In the genomic region with DNA sequence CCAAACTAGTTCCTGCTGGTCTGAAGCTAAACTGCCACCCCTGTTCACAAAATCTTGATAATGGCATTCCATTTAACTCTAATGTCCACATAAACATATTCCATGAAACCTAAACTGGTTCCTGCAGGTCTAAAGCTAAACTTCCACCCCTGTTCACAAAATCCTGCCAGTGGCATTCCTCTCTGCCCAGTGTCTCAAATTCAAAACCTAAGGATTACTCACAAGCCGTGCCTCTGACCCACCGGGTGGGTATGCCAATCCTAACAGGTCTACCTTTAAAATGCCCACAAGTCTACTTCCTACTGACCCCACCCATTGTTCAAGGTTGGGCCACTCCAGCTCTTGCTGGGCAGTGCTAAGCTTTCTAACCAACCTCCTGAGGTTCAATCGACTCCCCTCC, we compare ENCODE assay signal across 13 cellular contexts.
DNase-seq lines count a peak whose midpoint lies in the region; ATAC-seq, FAIRE-seq and TF ChIP-seq lines count a peak whose summit lies in the region.
"Had no signal": no experiment of that assay in that cellular context is flagged by ENCODE, and none has a peak within 500 bp of the region (broad histone marks: within the 10 kb centered on the region; RNA-seq: fewer than 3 reads in every experiment).

No MANE protein-coding gene starts in this region.

- TF ChIP-seq EP300 in HepG2 (IDR thresholded peaks at IDR 0.05; ENCODE audit: low read depth in 2 of 2, low read length in 2 of 2) (no peak), HepG2 (CRISPR knock-in tag; IDR thresholded peaks at IDR 0.05; ENCODE audit: borderline replicate concordance) (no peak)

- H3K9me3 Mint-ChIP-seq in nephron progenitor cell (peaks cover 4% of the 10 kb centered on the region), endodermal cell (no peaks in the 10 kb centered on the region)
- H3K9me3 Mint-ChIP-seq in activated T-helper 1 cell treated with anti-CD3 and anti-CD28 coated beads, Interleukin-12 subunit alpha, Interleukin-12 subunit beta, Interleukin-2, Interleukin-4 antibody, amounts not matched to agents 30 ng/mL and 10 ng/mL and 1 ng/mL, durations not matched to agents 14 hours and 24 hours and 36 hours = no peaks in the 10 kb centered on the region
- H3K9me3 Mint-ChIP-seq: activated naive CD8-positive, alpha-beta T cell treated with anti-CD3 and anti-CD28 coated beads for 36 hours had no signal

- peaks cover 95% of the 10 kb centered on the region for H3K4me1 Mint-ChIP-seq in nephron progenitor cell
- peaks cover 48% of the 10 kb centered on the region for H3K4me1 Mint-ChIP-seq in endodermal cell
- no peaks in the 10 kb centered on the region for H3K4me1 Mint-ChIP-seq in activated T-helper 1 cell treated with anti-CD3 and anti-CD28 coated beads, Interleukin-12 subunit alpha, Interleukin-12 subunit beta, Interleukin-2, Interleukin-4 antibody, amounts not matched to agents 30 ng/mL and 10 ng/mL and 1 ng/mL, durations not matched to agents 14 hours and 24 hours and 36 hours (ENCODE audit: low read depth)

- FAIRE-seq in HepG2 (lab: Jason Lieb, UNC) = no peak

- TF ChIP-seq CTCF in liver (IDR thresholded peaks at IDR 0.05; ENCODE audit: low read depth, low read length, missing input control) (no peak), HepG2 (CRISPR knock-in tag; IDR thresholded peaks at IDR 0.05) (no peak), coronary artery (IDR thresholded peaks at IDR 0.05) (no peak), nephron progenitor cell (IDR thresholded peaks at IDR 0.05) (no peak), endodermal cell (conservative IDR thresholded peaks at IDR 0.05) (no peak)

- no peak overlapping the region for H2AFZ ChIP-seq in HepG2 (ENCODE audit: low read length)

- H3K4me3 ChIP-seq in liver (ENCODE audit: low read depth in 1 of 3, low read length in 3 of 3) = no peak overlapping the region
- no peak overlapping the region for H3K4me3 ChIP-seq in HepG2 (replicated peaks in 1 of 3; ENCODE audit: insufficient read depth in 1 of 3, low read depth in 2 of 3, low read length in 3 of 3)
- H3K4me3 ChIP-seq in coronary artery = peak overlapping the region; percentile 17
- H3K4me3 ChIP-seq in endodermal cell (ENCODE audit: low read length) = no peak overlapping the region

- no TSS peak for BruUV-seq in HepG2 (replicated peaks; lab: Mats Ljungman, UMichigan)

- POLR2A ChIA-PET in HepG2 (lab: Yijun Ruan, JAX) = no interaction called here

- H3K4me1 ChIP-seq in liver (ENCODE audit: control insufficient read depth in 4 of 4, insufficient read depth in 4 of 4, low read length in 3 of 4) (peaks cover 16 to 36% (median 27%) of the 10 kb centered on the region in 4 donors), HepG2 (ENCODE audit: insufficient read depth, low read length) (peaks cover 55% of the 10 kb centered on the region), endodermal cell (ENCODE audit: control insufficient read depth, insufficient read depth, low read length) (peaks cover 10% of the 10 kb centered on the region)

- CTCF ChIA-PET in HepG2 (lab: Yijun Ruan, JAX; ENCODE audit: low intra/inter-chr PET ratio, low total read pairs) = no interaction called here

- WGBS in liver = 73% methylated on average over 3 of the region's 3 CpGs
- 99% methylated on average over 3 of the region's 3 CpGs for WGBS in HepG2 (ENCODE audit: low lambda C conversion rate)
- 80 to 93% methylated on average over 1 to 3 of the region's 3 CpGs for WGBS in endodermal cell (ENCODE audit: insufficient coverage in 1 of 2, insufficient read length in 1 of 2), 2 experiments

- H3K36me3 ChIP-seq in liver (ENCODE audit: control insufficient read depth in 4 of 4, insufficient read depth in 3 of 4, low read depth in 1 of 4, low read length in 3 of 4) (no peaks in the 10 kb centered on the region), HepG2 (replicated peaks in 1 of 2; ENCODE audit: control insufficient read depth in 1 of 2, insufficient read depth in 2 of 2, low read length in 2 of 2) (peaks cover 19 to 49% of the 10 kb centered on the region in 2 experiments), endodermal cell (ENCODE audit: control insufficient read depth, insufficient read depth, low read length) (no peaks in the 10 kb centered on the region)

- H3K79me2 ChIP-seq in HepG2 (ENCODE audit: insufficient read depth, low read length) = peaks cover 94% of the 10 kb centered on the region

- H3K9ac ChIP-seq in liver (ENCODE audit: low read depth in 1 of 2, low read length in 2 of 2) (no peak overlapping the region), HepG2 (ENCODE audit: insufficient read depth, low read depth, low read length) (no peak overlapping the region), endodermal cell (ENCODE audit: extremely low read depth, low read length, poor library complexity, severe bottlenecking) (no peak overlapping the region)

- H3K27ac ChIP-seq in liver (ENCODE audit: low read depth in 1 of 2, low read length in 2 of 2) = peak overlapping the region; percentile 18 to 28
- no peak overlapping the region for H3K27ac ChIP-seq in HepG2 (ENCODE audit: extremely low read length, insufficient read depth, low read length)
- H3K27ac ChIP-seq in coronary artery = peak overlapping the region; percentile 66 to 83
- no peak overlapping the region for H3K27ac ChIP-seq in endodermal cell (ENCODE audit: low read depth, low read length)

- no peaks in the 10 kb centered on the region for H3K27me3 ChIP-seq in liver (ENCODE audit: control insufficient read depth in 4 of 4, insufficient read depth in 4 of 4, low read length in 3 of 4)
- H3K27me3 ChIP-seq in HepG2 (ENCODE audit: control insufficient read depth in 1 of 2, insufficient read depth in 2 of 2, low read length in 2 of 2) = no peaks in the 10 kb centered on the region
- no peaks in the 10 kb centered on the region for H3K27me3 ChIP-seq in endodermal cell (ENCODE audit: control insufficient read depth, insufficient read depth, low read length, poor library complexity, severe bottlenecking)

- H4K20me1 ChIP-seq in HepG2 (ENCODE audit: insufficient read depth, low read length) = peaks cover 51% of the 10 kb centered on the region

- no peaks in the 10 kb centered on the region for H3K9me3 ChIP-seq in liver (ENCODE audit: control insufficient read depth in 4 of 4, low read length in 3 of 4)
- H3K9me3 ChIP-seq in HepG2 (ENCODE audit: low read length) = no peaks in the 10 kb centered on the region
- no peaks in the 10 kb centered on the region for H3K9me3 ChIP-seq in endodermal cell (ENCODE audit: control insufficient read depth, low read length)

- TF ChIP-seq RAD21 in liver (IDR thresholded peaks at IDR 0.05) (no peak), HepG2 (CRISPR knock-in tag; IDR thresholded peaks at IDR 0.05) (no peak)

- H3K36me3 Mint-ChIP-seq in nephron progenitor cell (ENCODE audit: low read depth) (peaks cover 1% of the 10 kb centered on the region), endodermal cell (ENCODE audit: low read depth) (peaks cover 3% of the 10 kb centered on the region)
- no peaks in the 10 kb centered on the region for H3K36me3 Mint-ChIP-seq in activated T-helper 1 cell treated with anti-CD3 and anti-CD28 coated beads, Interleukin-12 subunit alpha, Interleukin-12 subunit beta, Interleukin-2, Interleukin-4 antibody, amounts not matched to agents 30 ng/mL and 10 ng/mL and 1 ng/mL, durations not matched to agents 14 hours and 24 hours and 36 hours (ENCODE audit: low read depth)
- H3K36me3 Mint-ChIP-seq: activated naive CD8-positive, alpha-beta T cell treated with anti-CD3 and anti-CD28 coated beads for 36 hours had no signal

- H3K27me3 Mint-ChIP-seq in nephron progenitor cell (ENCODE audit: low read depth, poor library complexity) = no peaks in the 10 kb centered on the region
- H3K27me3 Mint-ChIP-seq in endodermal cell (ENCODE audit: insufficient read depth) = no peaks in the 10 kb centered on the region
- H3K27me3 Mint-ChIP-seq in activated T-helper 1 cell treated with anti-CD3 and anti-CD28 coated beads, Interleukin-12 subunit alpha, Interleukin-12 subunit beta, Interleukin-2, Interleukin-4 antibody, amounts not matched to agents 30 ng/mL and 10 ng/mL and 1 ng/mL, durations not matched to agents 14 hours and 24 hours and 36 hours (ENCODE audit: insufficient read depth) = peaks cover 6% of the 10 kb centered on the region

- H3K27ac Mint-ChIP-seq in nephron progenitor cell (peak overlapping the region; percentile 98), endodermal cell (no peak overlapping the region)
- no peak overlapping the region for H3K27ac Mint-ChIP-seq in activated T-helper 1 cell treated with anti-CD3 and anti-CD28 coated beads, Interleukin-12 subunit alpha, Interleukin-12 subunit beta, Interleukin-2, Interleukin-4 antibody, amounts not matched to agents 30 ng/mL and 10 ng/mL and 1 ng/mL, durations not matched to agents 14 hours and 24 hours and 36 hours
- H3K27ac Mint-ChIP-seq: activated naive CD8-positive, alpha-beta T cell treated with anti-CD3 and anti-CD28 coated beads for 36 hours; T-helper 17 cell had no signal

- in situ Hi-C loops in HepG2 (cut with HindIII; ENCODE audit: extremely low pct_ligation_motif_present, low pct_unique_long_range_greater_than_20kb) = no loop called here

- no peak for TF ChIP-seq POLR2A in HepG2 (IDR thresholded peaks at IDR 0.05; ENCODE audit: insufficient read depth in 1 of 2, low read depth in 2 of 2, low read length in 2 of 2)

- ATAC-seq in HepG2 (no peak), HG03175 (IDR thresholded peaks at IDR 0.05; ENCODE audit: unreplicated experiment) (no peak)
- ATAC-seq: T-helper 17 cell had no signal

- H3K4me3 Mint-ChIP-seq in nephron progenitor cell (peak overlapping the region; percentile 60), endodermal cell (no peak overlapping the region)
- H3K4me3 Mint-ChIP-seq in activated T-helper 1 cell treated with anti-CD3 and anti-CD28 coated beads, Interleukin-12 subunit alpha, Interleukin-12 subunit beta, Interleukin-2, Interleukin-4 antibody, amounts not matched to agents 30 ng/mL and 10 ng/mL and 1 ng/mL, durations not matched to agents 14 hours and 24 hours and 36 hours = no peak overlapping the region
- H3K4me3 Mint-ChIP-seq: activated naive CD8-positive, alpha-beta T cell treated with anti-CD3 and anti-CD28 coated beads for 36 hours; T-helper 17 cell had no signal

- no peak overlapping the region for H3K4me2 ChIP-seq in HepG2 (ENCODE audit: low read depth, low read length)

- intact Hi-C loops in HepG2 (cut with micrococcal nuclease; ENCODE audit: unreplicated experiment) = no loop called here
- intact Hi-C loops in activated T-helper 1 cell treated with anti-CD3 and anti-CD28 coated beads, Interleukin-12 subunit alpha, Interleukin-12 subunit beta, Interleukin-2, Interleukin-4 antibody, amounts not matched to agents 30 ng/mL and 10 ng/mL and 1 ng/mL, durations not matched to agents 14 hours and 24 hours and 36 hours (cut with micrococcal nuclease) = no loop called here

- DNase-seq in HepG2 (ENCODE audit: low spot score) = no peak
- no peak for DNase-seq in coronary artery (ENCODE audit: low spot score)
- DNase-seq in nephron progenitor cell = no peak
- DNase-seq in endodermal cell = no peak
- DNase-seq in activated T-helper 1 cell treated with anti-CD3 and anti-CD28 coated beads, Interleukin-12 subunit alpha, Interleukin-12 subunit beta, Interleukin-2, Interleukin-4 antibody, amounts not matched to agents 30 ng/mL and 10 ng/mL and 1 ng/mL, durations not matched to agents 14 hours and 24 hours and 36 hours (ENCODE audit: low spot score) = no peak
- no peak for DNase-seq in NCI-H226
- DNase-seq: activated naive CD8-positive, alpha-beta T cell treated with anti-CD3 and anti-CD28 coated beads for 36 hours; NCI-H1417; NCI-H82; stimulated activated naive CD4-positive, alpha-beta T cell treated with Interleukin-2 at 50 U/mL for 16 hours; T-helper 17 cell had no signal

Comparison
In these comparisons a context has a peak if more than half of its experiments do, and no peak if none do; other contexts are left out.
1. H3K27ac ChIP-seq: peak in liver (2 of 2) and coronary artery (2 of 2); none in HepG2 (single experiment) and endodermal cell (single experiment).